ENCODE assay signal across 13 cellular contexts in genomic region chr13:48829536-48829935, GRCh38.
DNase-seq lines count a peak whose midpoint lies in the region; ATAC-seq lines count a peak whose summit lies in the region.
"Had no signal": no experiment of that assay in that cellular context is flagged by ENCODE, and none has a peak within 500 bp of the region (broad histone marks: within the 10 kb centered on the region; RNA-seq: fewer than 3 reads in every experiment).

No MANE protein-coding gene starts in this region.

- H3K4me3 Mint-ChIP-seq in CD8-positive, alpha-beta memory T cell = peak overlapping the region in 4 of 7 donors; percentile 0 to 21 (median 14)
- peak overlapping the region; percentile 39 to 48 for H3K4me3 Mint-ChIP-seq in effector memory CD8-positive, alpha-beta T cell
- no peak overlapping the region for H3K4me3 Mint-ChIP-seq in activated T-helper 1 cell treated with anti-CD3 and anti-CD28 coated beads, Interleukin-12 subunit alpha, Interleukin-12 subunit beta, Interleukin-2, Interleukin-4 antibody, amounts not matched to agents 30 ng/mL and 10 ng/mL and 1 ng/mL, durations not matched to agents 14 hours and 24 hours and 36 hours

- H3K27ac ChIP-seq in CD8-positive, alpha-beta memory T cell (ENCODE audit: low read depth, low read length) = no peak overlapping the region
- H3K27ac ChIP-seq: cardiac muscle cell had no signal

- POLR2A ChIA-PET in CD8-positive, alpha-beta memory T cell (lab: Charles Lee) = no interaction called here

- intact Hi-C loops in activated T-helper 1 cell treated with anti-CD3 and anti-CD28 coated beads, Interleukin-12 subunit alpha, Interleukin-12 subunit beta, Interleukin-2, Interleukin-4 antibody, amounts not matched to agents 30 ng/mL and 10 ng/mL and 1 ng/mL, durations not matched to agents 14 hours and 24 hours and 36 hours (cut with micrococcal nuclease) = loop anchor here (1.0 kb wide), 2 partner anchors 24 to 55 kb away; no protein-coding TSS in a partner anchor

- DNase-seq in CD8-positive, alpha-beta memory T cell = no peak
- peak; percentile 71 to 91 for DNase-seq in NOMO-1 (lab: John Stamatoyannopoulos, UW; ENCODE audit: unreplicated experiment in 2 of 2)
- no peak for DNase-seq in effector memory CD8-positive, alpha-beta T cell
- DNase-seq in stimulated activated CD8-positive, alpha-beta memory T cell treated with anti-CD3 and anti-CD28 coated beads, Interleukin-4, amount 100 ng/mL, for 48 hours = no peak
- DNase-seq in NCI-H128 (lab: John Stamatoyannopoulos, UW; ENCODE audit: unreplicated experiment) = no peak
- DNase-seq in activated T-helper 1 cell treated with anti-CD3 and anti-CD28 coated beads, Interleukin-12 subunit alpha, Interleukin-12 subunit beta, Interleukin-2, Interleukin-4 antibody, amounts not matched to agents 30 ng/mL and 10 ng/mL and 1 ng/mL, durations not matched to agents 14 hours and 24 hours and 36 hours (ENCODE audit: low spot score) = no peak
- DNase-seq: stimulated activated CD4-positive, alpha-beta T cell treated with anti-CD3 and anti-CD28 coated beads, Interleukin-2, amount 100 ng/mL, for 24 hours; T-helper 9 cell had no signal

- peaks cover 11% of the 10 kb centered on the region for H3K4me1 ChIP-seq in CD8-positive, alpha-beta memory T cell (ENCODE audit: insufficient read depth, low read length)

- H3K27ac Mint-ChIP-seq in CD8-positive, alpha-beta memory T cell = peak overlapping the region in 1 of 8 donors; percentile 12
- H3K27ac Mint-ChIP-seq in effector memory CD8-positive, alpha-beta T cell = peak overlapping the region in 1 of 2 donors; percentile 55
- H3K27ac Mint-ChIP-seq in activated T-helper 1 cell treated with anti-CD3 and anti-CD28 coated beads, Interleukin-12 subunit alpha, Interleukin-12 subunit beta, Interleukin-2, Interleukin-4 antibody, amounts not matched to agents 30 ng/mL and 10 ng/mL and 1 ng/mL, durations not matched to agents 14 hours and 24 hours and 36 hours = no peak overlapping the region

- H3K36me3 Mint-ChIP-seq in CD8-positive, alpha-beta memory T cell = peaks cover 0 to 18% (median 3%) of the 10 kb centered on the region in 3 donors
- no peaks in the 10 kb centered on the region for H3K36me3 Mint-ChIP-seq in effector memory CD8-positive, alpha-beta T cell (ENCODE audit: insufficient read depth)
- peaks cover 7% of the 10 kb centered on the region for H3K36me3 Mint-ChIP-seq in activated T-helper 1 cell treated with anti-CD3 and anti-CD28 coated beads, Interleukin-12 subunit alpha, Interleukin-12 subunit beta, Interleukin-2, Interleukin-4 antibody, amounts not matched to agents 30 ng/mL and 10 ng/mL and 1 ng/mL, durations not matched to agents 14 hours and 24 hours and 36 hours (ENCODE audit: low read depth)

- H3K4me1 Mint-ChIP-seq in CD8-positive, alpha-beta memory T cell = peaks cover 19 to 30% (median 24%) of the 10 kb centered on the region in 3 donors
- H3K4me1 Mint-ChIP-seq in effector memory CD8-positive, alpha-beta T cell (ENCODE audit: low read depth in 2 of 2) = peaks cover 15 to 18% of the 10 kb centered on the region in 2 donors
- H3K4me1 Mint-ChIP-seq in activated T-helper 1 cell treated with anti-CD3 and anti-CD28 coated beads, Interleukin-12 subunit alpha, Interleukin-12 subunit beta, Interleukin-2, Interleukin-4 antibody, amounts not matched to agents 30 ng/mL and 10 ng/mL and 1 ng/mL, durations not matched to agents 14 hours and 24 hours and 36 hours (ENCODE audit: low read depth) = peaks cover 46% of the 10 kb centered on the region

- CTCF ChIA-PET in CD8-positive, alpha-beta memory T cell (lab: Charles Lee) = no interaction called here

- no peak overlapping the region for H3K4me3 ChIP-seq in CD8-positive, alpha-beta memory T cell (ENCODE audit: low read length)
- H3K4me3 ChIP-seq: cardiac muscle cell, lung had no signal

- peaks cover 0 to 6% of the 10 kb centered on the region in 2 donors for H3K27me3 Mint-ChIP-seq in CD8-positive, alpha-beta memory T cell
- no peaks in the 10 kb centered on the region for H3K27me3 Mint-ChIP-seq in effector memory CD8-positive, alpha-beta T cell
- H3K27me3 Mint-ChIP-seq in activated T-helper 1 cell treated with anti-CD3 and anti-CD28 coated beads, Interleukin-12 subunit alpha, Interleukin-12 subunit beta, Interleukin-2, Interleukin-4 antibody, amounts not matched to agents 30 ng/mL and 10 ng/mL and 1 ng/mL, durations not matched to agents 14 hours and 24 hours and 36 hours (ENCODE audit: insufficient read depth) = peaks cover 6% of the 10 kb centered on the region

- H3K9me3 Mint-ChIP-seq in CD8-positive, alpha-beta memory T cell = peaks cover 5 to 18% (median 12%) of the 10 kb centered on the region in 5 donors
- peaks cover 0 to 5% of the 10 kb centered on the region in 2 donors for H3K9me3 Mint-ChIP-seq in effector memory CD8-positive, alpha-beta T cell
- peaks cover 45% of the 10 kb centered on the region for H3K9me3 Mint-ChIP-seq in activated T-helper 1 cell treated with anti-CD3 and anti-CD28 coated beads, Interleukin-12 subunit alpha, Interleukin-12 subunit beta, Interleukin-2, Interleukin-4 antibody, amounts not matched to agents 30 ng/mL and 10 ng/mL and 1 ng/mL, durations not matched to agents 14 hours and 24 hours and 36 hours

- H3K27me3 ChIP-seq in CD8-positive, alpha-beta memory T cell (ENCODE audit: insufficient read depth, low read length, poor library complexity, severe bottlenecking) = no peaks in the 10 kb centered on the region
- H3K27me3 ChIP-seq: cardiac muscle cell had no signal

- H3K36me3 ChIP-seq in CD8-positive, alpha-beta memory T cell (ENCODE audit: insufficient read depth, low read length) = no peaks in the 10 kb centered on the region
- H3K36me3 ChIP-seq: cardiac muscle cell had no signal

- ATAC-seq in GM21423 (IDR thresholded peaks at IDR 0.05; ENCODE audit: unreplicated experiment) (peak; percentile 44), HG03135 (IDR thresholded peaks at IDR 0.05; ENCODE audit: unreplicated experiment) (no peak)
- peak; percentile 85 for ATAC-seq in effector memory CD8-positive, alpha-beta T cell (replicated peaks)
- ATAC-seq: Panc1 had no signal

- H3K9me3 ChIP-seq in CD8-positive, alpha-beta memory T cell (ENCODE audit: low read length) = peaks cover 4% of the 10 kb centered on the region

Comparison
In these comparisons a context has a peak if more than half of its experiments do, and no peak if none do; other contexts are left out.
1. DNase-seq: peak in NOMO-1 (2 of 2); none in CD8-positive, alpha-beta memory T cell (0 of 5), effector memory CD8-positive, alpha-beta T cell (0 of 3), stimulated activated CD8-positive, alpha-beta memory T cell treated with anti-CD3 and anti-CD28 coated beads, Interleukin-4, amount 100 ng/mL, for 48 hours (single experiment), NCI-H128 (single experiment) and activated T-helper 1 cell treated with anti-CD3 and anti-CD28 coated beads, Interleukin-12 subunit alpha, Interleukin-12 subunit beta, Interleukin-2, Interleukin-4 antibody, amounts not matched to agents 30 ng/mL and 10 ng/mL and 1 ng/mL, durations not matched to agents 14 hours and 24 hours and 36 hours (single experiment).